In genomic region chr4:105399535-105400161, GRCh38 we compare ENCODE assay signal across 12 cellular contexts.
DNase-seq lines count a peak whose midpoint lies in the region; ATAC-seq and TF ChIP-seq lines count a peak whose summit lies in the region.
"Had no signal": no experiment of that assay in that cellular context is flagged by ENCODE, and none has a peak within 500 bp of the region (broad histone marks: within the 10 kb centered on the region; RNA-seq: fewer than 3 reads in every experiment).

No MANE protein-coding gene starts in this region.

- no peak overlapping the region for H3K4me3 ChIP-seq in NB4 (ENCODE audit: low read depth, low read length)
- H3K4me3 ChIP-seq in mammary epithelial cell (replicated peaks in 1 of 3; ENCODE audit: insufficient read depth in 1 of 3, low read depth in 2 of 3, low read length in 3 of 3): no peak overlapping the region
- no peak overlapping the region for H3K4me3 ChIP-seq in esophagus muscularis mucosa
- H3K4me3 ChIP-seq: hepatocyte, SJCRH30 had no signal

- H3K27me3 ChIP-seq in mammary epithelial cell (ENCODE audit: insufficient read depth, low read length): no peaks in the 10 kb centered on the region
- no peaks in the 10 kb centered on the region for H3K27me3 ChIP-seq in esophagus muscularis mucosa
- H3K27me3 ChIP-seq: hepatocyte, SJCRH30 had no signal

- TF ChIP-seq CTCF in NB4 (IDR thresholded peaks at IDR 0.05; ENCODE audit: low read depth, low read length): no peak
- TF ChIP-seq CTCF in mammary epithelial cell (conservative IDR thresholded peaks at IDR 0.05 in 1 of 2, IDR thresholded peaks at IDR 0.05 in 1 of 2; ENCODE audit: extremely low read depth in 1 of 2, insufficient read depth in 1 of 2, low read depth in 1 of 2, low read length in 2 of 2): no peak
- no peak for TF ChIP-seq CTCF in esophagus muscularis mucosa (IDR thresholded peaks at IDR 0.05)

- DNase-seq in Daoy (ENCODE audit: low read depth) (peak; percentile 17), NB4 (ENCODE audit: low read depth) (peak; percentile 7), mammary epithelial cell (peak; percentile 86), myocyte (ENCODE audit: low read depth) (peak; percentile 51), esophagus muscularis mucosa (ENCODE audit: extremely low spot score) (no peak), NCI-H1105 treated with DMSO at 0.1 percent for 48 hours (lab: John Stamatoyannopoulos, UW) (no peak)
- DNase-seq: activated CD4-positive, alpha-beta T cell treated with anti-CD3 and anti-CD28 coated beads for 1 hour; activated naive CD4-positive, alpha-beta T cell; SJCRH30 had no signal

- no peaks in the 10 kb centered on the region for H3K79me2 ChIP-seq in mammary epithelial cell (ENCODE audit: insufficient read depth, low read length)
- H3K79me2 ChIP-seq: hepatocyte had no signal

- H3K4me2 ChIP-seq in mammary epithelial cell (ENCODE audit: insufficient read depth, low read depth, low read length): peak overlapping the region; percentile 34
- H3K4me2 ChIP-seq: hepatocyte had no signal

- peak overlapping the region; percentile 42 for H2AFZ ChIP-seq in mammary epithelial cell (ENCODE audit: low read depth, low read length)
- H2AFZ ChIP-seq: hepatocyte had no signal

- H3K9ac ChIP-seq in mammary epithelial cell (ENCODE audit: insufficient read depth, low read length): no peak overlapping the region

- no TSS peak for BruUV-seq in mammary epithelial cell (replicated peaks; lab: Mats Ljungman, UMichigan)

- peak overlapping the region; percentile 46 for H3K27ac ChIP-seq in mammary epithelial cell (ENCODE audit: insufficient read depth, low read depth, low read length)
- H3K27ac ChIP-seq in esophagus muscularis mucosa (replicated peaks in 1 of 4): no peak overlapping the region
- H3K27ac ChIP-seq: hepatocyte, SJCRH30 had no signal

- 87% methylated on average over 2 of the region's 2 CpGs for WGBS in mammary epithelial cell (ENCODE audit: low coverage, missing lambda C conversion rate)
- 77% methylated on average over 2 of the region's 2 CpGs for WGBS in esophagus muscularis mucosa

- no peak for TF ChIP-seq EP300 in esophagus muscularis mucosa (IDR thresholded peaks at IDR 0.05)

- intact Hi-C loops in mammary epithelial cell (cut with micrococcal nuclease): no loop called here
- intact Hi-C loops in esophagus muscularis mucosa (cut with DNase I): no loop called here

- ATAC-seq in GM21390 (IDR thresholded peaks at IDR 0.05; ENCODE audit: unreplicated experiment): no peak
- ATAC-seq in GM21515 (IDR thresholded peaks at IDR 0.05; ENCODE audit: unreplicated experiment): no peak

- no peaks in the 10 kb centered on the region for H3K9me3 ChIP-seq in mammary epithelial cell (replicated peaks; ENCODE audit: insufficient read depth, low read length)
- H3K9me3 ChIP-seq in esophagus muscularis mucosa: peaks cover 0 to 4% (median 2%) of the 10 kb centered on the region in 4 donors
- H3K9me3 ChIP-seq: SJCRH30 had no signal

- TF ChIP-seq POLR2A in NB4 (IDR thresholded peaks at IDR 0.05; ENCODE audit: extremely low read depth, insufficient read length) (no peak), esophagus muscularis mucosa (IDR thresholded peaks at IDR 0.05; ENCODE audit: low read depth) (no peak)

- dilution Hi-C loops in mammary epithelial cell (cut with HindIII; ENCODE audit: low sequenced_read_pairs): no loop called here

- in situ Hi-C loops in mammary epithelial cell (cut with MboI; ENCODE audit: low sequenced_read_pairs in 2 of 2): no loop called here

- H3K4me1 ChIP-seq in mammary epithelial cell (ENCODE audit: insufficient read depth, low read length): peaks cover 13% of the 10 kb centered on the region
- no peaks in the 10 kb centered on the region for H3K4me1 ChIP-seq in esophagus muscularis mucosa
- H3K4me1 ChIP-seq: SJCRH30 had no signal

- CTCF ChIA-PET in mammary epithelial cell (lab: Charles Lee; ENCODE audit: low non-redundant PET): no interaction called here

- H3K36me3 ChIP-seq in mammary epithelial cell (ENCODE audit: insufficient read depth, low read length) (peaks cover 3% of the 10 kb centered on the region), esophagus muscularis mucosa (peaks cover 0 to 32% (median 17%) of the 10 kb centered on the region in 4 donors)

- no peaks in the 10 kb centered on the region for H4K20me1 ChIP-seq in mammary epithelial cell (ENCODE audit: insufficient read depth, low read length)

Comparison
In these comparisons a context has a peak if more than half of its experiments do, and no peak if none do; other contexts are left out.
1. DNase-seq: peak in Daoy (single experiment), NB4 (single experiment), mammary epithelial cell (single experiment) and myocyte (single experiment); none in esophagus muscularis mucosa (single experiment) and NCI-H1105 treated with DMSO at 0.1 percent for 48 hours (single experiment).